13 cellular contexts compared by ENCODE assay signal in genomic region chr2:217951521-217952247, GRCh38. TPM values are rescaled to one million over a fixed set of nuclear protein-coding genes. Genes with fewer than 3 reads are reported as not detected.
DNase-seq lines count a peak whose midpoint lies in the region; ATAC-seq and TF ChIP-seq lines count a peak whose summit lies in the region.
"Had no signal": no experiment of that assay in that cellular context is flagged by ENCODE, and none has a peak within 500 bp of the region (broad histone marks: within the 10 kb centered on the region; RNA-seq: fewer than 3 reads in every experiment).

No MANE protein-coding gene starts in this region.

- WGBS in prostate gland = 53% methylated on average over 11 of the region's 11 CpGs

- TF ChIP-seq CTCF in prostate gland (IDR thresholded peaks at IDR 0.05) (no peak), vagina (IDR thresholded peaks at IDR 0.05) (no peak)

- DNase-seq in Right ventricle myocardium superior (no peak), left cardiac atrium (no peak), iPS-NIHi7 (ENCODE audit: extremely low spot score) (peak; percentile 54), prostate gland (ENCODE audit: low spot score) (no peak), vagina (ENCODE audit: extremely low spot score in 2 of 2) (no peak), activated T-cell treated with anti-CD3 and anti-CD28 coated beads for 4 hours (no peak), ecto neural progenitor cell (ENCODE audit: low spot score) (no peak), NCI-H2081 treated with DMSO at 0.1 percent for 48 hours (lab: John Stamatoyannopoulos, UW) (no peak)
- DNase-seq: GDM1, NCI-H1048 had no signal

- intact Hi-C loops in Right ventricle myocardium superior (cut with DNase I) = no loop called here
- intact Hi-C loops in left cardiac atrium (cut with DNase I) = no loop called here
- intact Hi-C loops in prostate gland (cut with DNase I) = no loop called here
- intact Hi-C loops in vagina (cut with DNase I) = no loop called here

- TF ChIP-seq POLR2A in prostate gland (IDR thresholded peaks at IDR 0.05) (no peak), vagina (IDR thresholded peaks at IDR 0.05) (no peak)

- no peak overlapping the region for H3K4me3 ChIP-seq in prostate gland
- no peak overlapping the region for H3K4me3 ChIP-seq in vagina
- H3K4me3 ChIP-seq: dorsolateral prefrontal cortex had no signal

- ATAC-seq in Right ventricle myocardium superior (ENCODE audit: poor library complexity) = peak; percentile 10
- ATAC-seq in left cardiac atrium = no peak
- ATAC-seq: SK-N-SH treated with all-trans-retinoic acid at 6 μM for 48 hours had no signal

- H3K27ac ChIP-seq in prostate gland = peak overlapping the region; percentile 72 to 84
- H3K27ac ChIP-seq in vagina = peak overlapping the region; percentile 73
- H3K27ac ChIP-seq: parathyroid adenoma had no signal

- H3K27me3 ChIP-seq in prostate gland (replicated peaks; ENCODE audit: insufficient read depth) (no peaks in the 10 kb centered on the region), vagina (no peaks in the 10 kb centered on the region)

- H3K9me3 ChIP-seq in prostate gland (no peaks in the 10 kb centered on the region), vagina (no peaks in the 10 kb centered on the region)

- no peaks in the 10 kb centered on the region for H3K36me3 ChIP-seq in prostate gland
- H3K36me3 ChIP-seq in vagina = no peaks in the 10 kb centered on the region

- peaks cover 14% of the 10 kb centered on the region for H3K4me1 ChIP-seq in prostate gland (replicated peaks)
- peaks cover 98% of the 10 kb centered on the region for H3K4me1 ChIP-seq in vagina

RNA-seq across cellular contexts. Expression of gene TNS1, which starts 51.1 kb away (rescaled TPM):
- total RNA-seq in Right ventricle myocardium superior = 722 TPM
- total RNA-seq in left cardiac atrium = 100 to 1,000 TPM; 436 to 508 TPM
- total RNA-seq in prostate gland = 100 to 1,000 TPM; 238 to 659 TPM
- 216 TPM for total RNA-seq in vagina
